In the genomic region with DNA sequence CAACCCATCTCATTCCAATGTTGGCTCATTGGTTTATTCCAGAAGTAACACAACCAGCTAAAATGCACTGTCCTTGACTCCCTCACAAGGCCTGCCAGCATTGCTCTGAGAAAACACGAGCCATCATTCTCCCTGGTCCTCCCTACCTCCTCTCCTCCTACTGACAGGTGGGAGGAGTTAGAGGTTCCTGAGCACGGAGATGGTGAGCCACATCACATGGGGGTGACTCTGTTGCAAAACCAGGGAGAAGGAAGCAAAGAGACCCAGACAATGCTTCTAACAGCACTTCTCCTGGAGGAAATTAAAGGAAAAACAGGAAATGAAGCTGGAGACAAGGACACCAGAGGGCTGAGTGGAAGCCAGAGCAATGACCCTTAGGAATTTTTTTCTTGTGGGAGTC, we compare ENCODE assay signal across 1 cellular context.
TF ChIP-seq lines count a peak whose summit lies in the region.

No MANE protein-coding gene starts in this region.

TF ChIP-seq in HepG2, 621 proteins besides CTCF, POLR2A, EP300 and RAD21 (continued from another document):
- TF ChIP-seq, protein P1, sequence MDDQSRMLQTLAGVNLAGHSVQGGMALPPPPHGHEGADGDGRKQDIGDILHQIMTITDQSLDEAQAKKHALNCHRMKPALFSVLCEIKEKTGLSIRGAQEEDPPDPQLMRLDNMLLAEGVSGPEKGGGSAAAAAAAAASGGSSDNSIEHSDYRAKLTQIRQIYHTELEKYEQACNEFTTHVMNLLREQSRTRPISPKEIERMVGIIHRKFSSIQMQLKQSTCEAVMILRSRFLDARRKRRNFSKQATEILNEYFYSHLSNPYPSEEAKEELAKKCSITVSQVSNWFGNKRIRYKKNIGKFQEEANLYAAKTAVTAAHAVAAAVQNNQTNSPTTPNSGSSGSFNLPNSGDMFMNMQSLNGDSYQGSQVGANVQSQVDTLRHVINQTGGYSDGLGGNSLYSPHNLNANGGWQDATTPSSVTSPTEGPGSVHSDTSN (CRISPR knock-in tag; IDR thresholded peaks at IDR 0.05; ENCODE audit: borderline replicate concordance): no peak
- TF ChIP-seq, protein P2, sequence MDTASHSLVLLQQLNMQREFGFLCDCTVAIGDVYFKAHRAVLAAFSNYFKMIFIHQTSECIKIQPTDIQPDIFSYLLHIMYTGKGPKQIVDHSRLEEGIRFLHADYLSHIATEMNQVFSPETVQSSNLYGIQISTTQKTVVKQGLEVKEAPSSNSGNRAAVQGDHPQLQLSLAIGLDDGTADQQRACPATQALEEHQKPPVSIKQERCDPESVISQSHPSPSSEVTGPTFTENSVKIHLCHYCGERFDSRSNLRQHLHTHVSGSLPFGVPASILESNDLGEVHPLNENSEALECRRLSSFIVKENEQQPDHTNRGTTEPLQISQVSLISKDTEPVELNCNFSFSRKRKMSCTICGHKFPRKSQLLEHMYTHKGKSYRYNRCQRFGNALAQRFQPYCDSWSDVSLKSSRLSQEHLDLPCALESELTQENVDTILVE (CRISPR knock-in tag; IDR thresholded peaks at IDR 0.05): no peak
